In genomic region chr7:158257001-158257400, GRCh38 we compare ENCODE assay signal across 22 cellular contexts.
"Had no signal": no experiment of that assay in that cellular context is flagged by ENCODE, and none has a peak within 500 bp of the region (broad histone marks: within the 10 kb centered on the region; RNA-seq: fewer than 3 reads in every experiment).

No MANE protein-coding gene starts in this region.

- DNase-seq: IMR-90, Karpas-422, KG1, MG63, NCI-H1092, NCI-H1105 treated with DMSO at 0.1 percent for 48 hours, NCI-H1417 treated with DMSO at 0.1 percent for 48 hours, NCI-H146, NCI-H1694 treated with DMSO at 0.1 percent for 48 hours, NCI-H1930, NCI-H2081, NCI-H2107, NCI-H2227 treated with DMSO at 0.1 percent for 48 hours, NCI-H524, NCI-H526 treated with DMSO at 0.1 percent for 48 hours, NCI-H748 treated with DMSO at 0.1 percent for 48 hours, PC-3, SHP77, SK-N-SH had no signal

- H3K4me3 ChIP-seq: MG63 had no signal

- ATAC-seq: HepG2, Panc1, PC-3 had no signal

- H3K36me3 ChIP-seq: MG63 had no signal

- H3K27ac ChIP-seq: RWPE1 had no signal

- H3K9me3 ChIP-seq: MG63 had no signal
